17 cellular contexts compared by ENCODE assay signal in genomic region chr2:217207387-217208010, GRCh38.
"Had no signal": no experiment of that assay in that cellular context is flagged by ENCODE, and none has a peak within 500 bp of the region (broad histone marks: within the 10 kb centered on the region; RNA-seq: fewer than 3 reads in every experiment).

No MANE protein-coding gene starts in this region.

- H3K36me3 ChIP-seq: gastroesophageal sphincter, right atrium auricular region, tibial nerve, uterus had no signal

- H3K27ac Mint-ChIP-seq: activated naive CD4-positive, alpha-beta T cell treated with anti-CD3 and anti-CD28 coated beads, Interleukin-2, amount 50 U/mL, for 72 hours; activated T-helper 1 cell treated with anti-CD3 and anti-CD28 coated beads, Interleukin-12 subunit alpha, Interleukin-12 subunit beta, Interleukin-2, Interleukin-4 antibody, amounts not matched to agents 30 ng/mL and 10 ng/mL and 1 ng/mL, durations not matched to agents 14 hours and 24 hours and 36 hours; naive thymus-derived CD8-positive, alpha-beta T cell; stimulated activated naive CD8-positive, alpha-beta T cell treated with anti-CD3 and anti-CD28 coated beads, Interleukin-15, Interleukin-2, amounts not matched to agents 100 ng/mL and 50 ng/mL, for 24 hours; T-helper 1 cell treated with Interleukin-12 subunit alpha and Interleukin-12 subunit beta and Interleukin-4 antibody, amounts not matched to agents 30 μg/mL and 1 μg/mL, for 36 hours had no signal

- H3K4me1 ChIP-seq: gastroesophageal sphincter, right atrium auricular region, tibial nerve, uterus had no signal

- DNase-seq: activated CD4-positive, alpha-beta T cell treated with anti-CD3 and anti-CD28 coated beads, Interleukin-2, amount 50 U/mL, for 4 hours; activated CD4-positive, CD25-positive, alpha-beta regulatory T cell treated with anti-CD3 and anti-CD28 coated beads, Interleukin-2, amount 50 U/mL, for 72 hours; activated gamma-delta T cell treated with Interleukin-2 at 50 U/mL for 16 hours; activated T-cell treated with anti-CD3 and anti-CD28 coated beads for 4 hours; cerebellar nuclear complex; cortex of kidney; naive thymus-derived CD8-positive, alpha-beta T cell; occipital lobe; uterus had no signal

- H3K27me3 ChIP-seq: gastroesophageal sphincter, right atrium auricular region, tibial nerve, uterus had no signal

- ATAC-seq: activated naive CD4-positive, alpha-beta T cell treated with anti-CD3 and anti-CD28 coated beads, Interleukin-2, amount 50 U/mL, for 72 hours; esophagus mucosa; gastroesophageal sphincter; naive thymus-derived CD8-positive, alpha-beta T cell had no signal

- H3K9me3 ChIP-seq: right atrium auricular region had no signal

- H3K4me1 Mint-ChIP-seq: naive thymus-derived CD8-positive, alpha-beta T cell had no signal

- H3K27ac ChIP-seq: gastroesophageal sphincter, right atrium auricular region, tibial nerve, uterus had no signal

- H3K4me3 Mint-ChIP-seq: activated T-helper 1 cell treated with anti-CD3 and anti-CD28 coated beads, Interleukin-12 subunit alpha, Interleukin-12 subunit beta, Interleukin-2, Interleukin-4 antibody, amounts not matched to agents 30 ng/mL and 10 ng/mL and 1 ng/mL, durations not matched to agents 14 hours and 24 hours and 36 hours; naive thymus-derived CD8-positive, alpha-beta T cell; stimulated activated naive CD8-positive, alpha-beta T cell treated with anti-CD3 and anti-CD28 coated beads, Interleukin-15, Interleukin-2, amounts not matched to agents 100 ng/mL and 50 ng/mL, for 24 hours; T-helper 1 cell treated with Interleukin-12 subunit alpha and Interleukin-12 subunit beta and Interleukin-4 antibody, amounts not matched to agents 30 μg/mL and 1 μg/mL, for 36 hours had no signal

- H3K4me3 ChIP-seq: gastroesophageal sphincter, right atrium auricular region, tibial nerve, uterus had no signal
